In genomic region chr11:2474059-2474901, GRCh38 we compare ENCODE assay signal across 1 cellular context.
TF ChIP-seq lines count a peak whose summit lies in the region.

No MANE protein-coding gene starts in this region.

TF ChIP-seq in GM23338, 12 proteins besides CTCF, POLR2A, EP300 and RAD21 (continued from another document):
- TF ChIP-seq, protein P1, sequence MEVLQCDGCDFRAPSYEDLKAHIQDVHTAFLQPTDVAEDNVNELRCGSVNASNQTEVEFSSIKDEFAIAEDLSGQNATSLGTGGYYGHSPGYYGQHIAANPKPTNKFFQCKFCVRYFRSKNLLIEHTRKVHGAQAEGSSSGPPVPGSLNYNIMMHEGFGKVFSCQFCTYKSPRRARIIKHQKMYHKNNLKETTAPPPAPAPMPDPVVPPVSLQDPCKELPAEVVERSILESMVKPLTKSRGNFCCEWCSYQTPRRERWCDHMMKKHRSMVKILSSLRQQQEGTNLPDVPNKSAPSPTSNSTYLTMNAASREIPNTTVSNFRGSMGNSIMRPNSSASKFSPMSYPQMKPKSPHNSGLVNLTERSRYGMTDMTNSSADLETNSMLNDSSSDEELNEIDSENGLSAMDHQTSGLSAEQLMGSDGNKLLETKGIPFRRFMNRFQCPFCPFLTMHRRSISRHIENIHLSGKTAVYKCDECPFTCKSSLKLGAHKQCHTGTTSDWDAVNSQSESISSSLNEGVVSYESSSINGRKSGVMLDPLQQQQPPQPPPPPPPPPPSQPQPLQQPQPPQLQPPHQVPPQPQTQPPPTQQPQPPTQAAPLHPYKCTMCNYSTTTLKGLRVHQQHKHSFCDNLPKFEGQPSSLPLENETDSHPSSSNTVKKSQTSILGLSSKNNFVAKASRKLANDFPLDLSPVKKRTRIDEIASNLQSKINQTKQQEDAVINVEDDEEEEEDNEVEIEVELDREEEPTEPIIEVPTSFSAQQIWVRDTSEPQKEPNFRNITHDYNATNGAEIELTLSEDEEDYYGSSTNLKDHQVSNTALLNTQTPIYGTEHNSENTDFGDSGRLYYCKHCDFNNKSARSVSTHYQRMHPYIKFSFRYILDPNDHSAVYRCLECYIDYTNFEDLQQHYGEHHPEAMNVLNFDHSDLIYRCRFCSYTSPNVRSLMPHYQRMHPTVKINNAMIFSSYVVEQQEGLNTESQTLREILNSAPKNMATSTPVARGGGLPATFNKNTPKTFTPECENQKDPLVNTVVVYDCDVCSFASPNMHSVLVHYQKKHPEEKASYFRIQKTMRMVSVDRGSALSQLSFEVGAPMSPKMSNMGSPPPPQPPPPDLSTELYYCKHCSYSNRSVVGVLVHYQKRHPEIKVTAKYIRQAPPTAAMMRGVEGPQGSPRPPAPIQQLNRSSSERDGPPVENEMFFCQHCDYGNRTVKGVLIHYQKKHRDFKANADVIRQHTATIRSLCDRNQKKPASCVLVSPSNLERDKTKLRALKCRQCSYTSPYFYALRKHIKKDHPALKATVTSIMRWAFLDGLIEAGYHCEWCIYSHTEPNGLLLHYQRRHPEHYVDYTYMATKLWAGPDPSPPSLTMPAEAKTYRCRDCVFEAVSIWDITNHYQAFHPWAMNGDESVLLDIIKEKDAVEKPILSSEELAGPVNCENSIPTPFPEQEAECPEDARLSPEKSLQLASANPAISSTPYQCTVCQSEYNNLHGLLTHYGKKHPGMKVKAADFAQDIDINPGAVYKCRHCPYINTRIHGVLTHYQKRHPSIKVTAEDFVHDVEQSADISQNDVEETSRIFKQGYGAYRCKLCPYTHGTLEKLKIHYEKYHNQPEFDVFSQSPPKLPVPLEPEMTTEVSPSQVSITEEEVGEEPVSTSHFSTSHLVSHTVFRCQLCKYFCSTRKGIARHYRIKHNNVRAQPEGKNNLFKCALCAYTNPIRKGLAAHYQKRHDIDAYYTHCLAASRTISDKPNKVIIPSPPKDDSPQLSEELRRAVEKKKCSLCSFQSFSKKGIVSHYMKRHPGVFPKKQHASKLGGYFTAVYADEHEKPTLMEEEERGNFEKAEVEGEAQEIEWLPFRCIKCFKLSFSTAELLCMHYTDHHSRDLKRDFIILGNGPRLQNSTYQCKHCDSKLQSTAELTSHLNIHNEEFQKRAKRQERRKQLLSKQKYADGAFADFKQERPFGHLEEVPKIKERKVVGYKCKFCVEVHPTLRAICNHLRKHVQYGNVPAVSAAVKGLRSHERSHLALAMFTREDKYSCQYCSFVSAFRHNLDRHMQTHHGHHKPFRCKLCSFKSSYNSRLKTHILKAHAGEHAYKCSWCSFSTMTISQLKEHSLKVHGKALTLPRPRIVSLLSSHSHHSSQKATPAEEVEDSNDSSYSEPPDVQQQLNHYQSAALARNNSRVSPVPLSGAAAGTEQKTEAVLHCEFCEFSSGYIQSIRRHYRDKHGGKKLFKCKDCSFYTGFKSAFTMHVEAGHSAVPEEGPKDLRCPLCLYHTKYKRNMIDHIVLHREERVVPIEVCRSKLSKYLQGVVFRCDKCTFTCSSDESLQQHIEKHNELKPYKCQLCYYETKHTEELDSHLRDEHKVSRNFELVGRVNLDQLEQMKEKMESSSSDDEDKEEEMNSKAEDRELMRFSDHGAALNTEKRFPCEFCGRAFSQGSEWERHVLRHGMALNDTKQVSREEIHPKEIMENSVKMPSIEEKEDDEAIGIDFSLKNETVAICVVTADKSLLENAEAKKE (CRISPR knock-in tag; IDR thresholded peaks at IDR 0.05) = no peak
